8 cellular contexts compared by ENCODE assay signal in the genomic region with DNA sequence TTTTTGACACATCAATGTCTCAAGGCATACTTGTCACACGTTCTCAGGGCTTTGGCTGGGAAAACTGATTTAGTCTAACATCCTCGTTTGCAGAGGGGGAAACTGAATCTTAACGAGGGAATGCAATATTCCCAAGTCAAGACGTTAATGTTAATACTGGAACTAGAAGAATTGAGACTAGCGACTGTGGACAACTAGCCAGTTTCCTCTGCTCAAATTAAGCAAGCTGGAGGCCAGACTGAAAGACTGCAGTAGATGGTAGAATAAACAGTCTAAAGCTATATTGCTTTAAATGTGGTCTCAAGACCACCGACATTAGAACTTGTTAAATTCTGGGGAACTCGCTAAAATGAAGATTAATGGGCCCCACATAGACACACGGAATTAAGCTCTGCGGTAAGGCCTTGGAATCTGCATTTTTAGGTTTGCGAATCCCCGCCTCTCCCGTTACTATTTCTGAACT. TPM values are rescaled to one million over a fixed set of nuclear protein-coding genes. Genes with fewer than 3 reads are reported as not detected.
DNase-seq lines count a peak whose midpoint lies in the region; ATAC-seq and TF ChIP-seq lines count a peak whose summit lies in the region.

No MANE protein-coding gene starts in this region.

- no peak for TF ChIP-seq CTCF in dorsolateral prefrontal cortex (IDR thresholded peaks at IDR 0.05 in 54 of 56, conservative IDR thresholded peaks at IDR 0.05 in 2 of 56; ENCODE audit: low read depth in 1 of 56, partially characterized antibody in 56 of 56)
- no peak for TF ChIP-seq CTCF in GM13977 (IDR thresholded peaks at IDR 0.05; ENCODE audit: extremely low read depth, insufficient read depth, missing control alignments)

- in situ Hi-C loops in GM13977 (cut with MboI; ENCODE audit: low pct_unique_long_range_greater_than_20kb, low sequenced_read_pairs, unreplicated experiment), result no loop called here

- ATAC-seq in naive B cell (ENCODE audit: low read depth in 2 of 2) (peak in 1 of 2 donors; percentile 1), HG02938 (IDR thresholded peaks at IDR 0.05; ENCODE audit: unreplicated experiment) (no peak), HG03025 (IDR thresholded peaks at IDR 0.05; ENCODE audit: low FRiP score, unreplicated experiment) (no peak)

- no peaks in the 10 kb centered on the region for H3K27me3 ChIP-seq in dorsolateral prefrontal cortex

- H3K36me3 Mint-ChIP-seq in activated naive CD4-positive, alpha-beta T cell treated with anti-CD3 and anti-CD28 coated beads for 36 hours (ENCODE audit: low read depth), result peaks cover 17% of the 10 kb centered on the region
- peaks cover 0 to 3% of the 10 kb centered on the region in 2 donors for H3K36me3 Mint-ChIP-seq in naive B cell

- intact Hi-C loops in activated naive CD4-positive, alpha-beta T cell treated with anti-CD3 and anti-CD28 coated beads for 36 hours (cut with micrococcal nuclease), result loop anchor here (2.0 kb wide), 1 partner anchor 1522 kb away; a partner anchor contains a TSS
- intact Hi-C loops in dorsolateral prefrontal cortex (cut with DNase I), result loop anchor here (2.0 to 10.0 kb wide), 2 partner anchors 208 to 210 kb away; no protein-coding TSS in a partner anchor

- H3K9me3 Mint-ChIP-seq in activated naive CD4-positive, alpha-beta T cell treated with anti-CD3 and anti-CD28 coated beads for 36 hours, result no peaks in the 10 kb centered on the region
- H3K9me3 Mint-ChIP-seq in naive B cell, result peaks cover 0 to 5% (median 0%) of the 10 kb centered on the region in 7 donors

- H3K4me3 Mint-ChIP-seq in activated naive CD4-positive, alpha-beta T cell treated with anti-CD3 and anti-CD28 coated beads for 36 hours, result peak overlapping the region; percentile 100
- peak overlapping the region; percentile 95 to 100 (median 97) for H3K4me3 Mint-ChIP-seq in naive B cell

- peak overlapping the region; percentile 56 for H3K27ac Mint-ChIP-seq in activated naive CD4-positive, alpha-beta T cell treated with anti-CD3 and anti-CD28 coated beads for 36 hours
- H3K27ac Mint-ChIP-seq in naive B cell, result peak overlapping the region; percentile 97 to 99 (median 98)

- peak overlapping the region; percentile 63 to 99 (median 95) for H3K27ac ChIP-seq in dorsolateral prefrontal cortex

- H3K4me3 ChIP-seq in dorsolateral prefrontal cortex, result peak overlapping the region; percentile 56 to 99 (median 88)

- no peak for DNase-seq in activated naive CD4-positive, alpha-beta T cell treated with anti-CD3 and anti-CD28 coated beads for 36 hours
- no peak for DNase-seq in activated naive CD4-positive, alpha-beta T cell (lab: John Stamatoyannopoulos, UW)
- peak; percentile 19 for DNase-seq in M059J (ENCODE audit: low read depth)
- no peak for DNase-seq in dorsolateral prefrontal cortex
- DNase-seq in naive B cell, result no peak
- DNase-seq in GM13977 (ENCODE audit: low spot score), result no peak

- no peaks in the 10 kb centered on the region for H3K27me3 Mint-ChIP-seq in activated naive CD4-positive, alpha-beta T cell treated with anti-CD3 and anti-CD28 coated beads for 36 hours (ENCODE audit: low read depth)
- no peaks in the 10 kb centered on the region for H3K27me3 Mint-ChIP-seq in naive B cell

- CTCF ChIA-PET in activated naive CD4-positive, alpha-beta T cell treated with anti-CD3 and anti-CD28 coated beads for 36 hours (lab: Charles Lee), result interaction anchor here (0.7 to 4.4 kb wide), 17 partner anchors 9 to 209 kb away, joined by 3 to 36 read pairs (median 4); a partner anchor contains a TSS

- H3K4me1 Mint-ChIP-seq in activated naive CD4-positive, alpha-beta T cell treated with anti-CD3 and anti-CD28 coated beads for 36 hours (ENCODE audit: low read depth), result peaks cover 31% of the 10 kb centered on the region
- peaks cover 34 to 50% (median 40%) of the 10 kb centered on the region in 3 donors for H3K4me1 Mint-ChIP-seq in naive B cell

RNA-seq across cellular contexts. Expression of a gene that starts 0.6 kb away (rescaled TPM):
- total RNA-seq in activated naive CD4-positive, alpha-beta T cell treated with anti-CD3 and anti-CD28 coated beads for 36 hours, result 10 to 100 TPM; 87.7 to 91.8 TPM
- total RNA-seq in M059J (2014; rRNA removed; shearing (Covaris generic)), result 41.7 and 42.2 TPM in 2 replicates
- 10 to 100 TPM; 17.3 to 34.6 (median 24.2) TPM for total RNA-seq in dorsolateral prefrontal cortex
- polyA plus RNA-seq in naive B cell (ENCODE audit: low read depth in 6 of 6), result 10 to 100 TPM; 54.7 to 67.5 (median 61.7) TPM

RNA-seq across cellular contexts. Expression of a gene that starts 49.8 kb away (rescaled TPM):
- 1 to 10 TPM; 8.7 to 9.3 TPM for total RNA-seq in activated naive CD4-positive, alpha-beta T cell treated with anti-CD3 and anti-CD28 coated beads for 36 hours
- total RNA-seq in M059J (2014; rRNA removed; shearing (Covaris generic)), result 23.7 and 24.3 TPM in 2 replicates
- 10 to 100 TPM in 119 of 120 experiments, 1 to 10 TPM in 1; 8.7 to 27.7 (median 17.2) TPM for total RNA-seq in dorsolateral prefrontal cortex
- polyA plus RNA-seq in naive B cell (ENCODE audit: low read depth in 6 of 6), result 10 to 100 TPM; 29.5 to 44.0 (median 35.4) TPM
